Comparison of ENCODE assay signal across 29 cellular contexts in genomic region chr1:34768856-34769255, GRCh38. TPM values are rescaled to one million over a fixed set of nuclear protein-coding genes. Genes with fewer than 3 reads are reported as not detected.
DNase-seq lines count a peak whose midpoint lies in the region; ATAC-seq, FAIRE-seq and TF ChIP-seq lines count a peak whose summit lies in the region.
"Had no signal": no experiment of that assay in that cellular context is flagged by ENCODE, and none has a peak within 500 bp of the region (broad histone marks: within the 10 kb centered on the region; RNA-seq: fewer than 3 reads in every experiment).

No MANE protein-coding gene starts in this region.

- H3K4me1 ChIP-seq in K562 (replicated peaks in 1 of 2; ENCODE audit: control insufficient read depth in 2 of 2, insufficient read depth in 2 of 2, low read length in 2 of 2), result no peaks in the 10 kb centered on the region
- H3K4me1 ChIP-seq in keratinocyte (ENCODE audit: control insufficient read depth, extremely low read depth, insufficient read depth, low read length), result peaks cover 31% of the 10 kb centered on the region
- no peaks in the 10 kb centered on the region for H3K4me1 ChIP-seq in stomach
- H3K4me1 ChIP-seq: BE2C; BLaER1 treated with 17β-estradiol and CSF1 and Interleukin-3, amounts not matched to agents 10 nM and 100 nM had no signal

- H3K4me2 ChIP-seq in K562 (ENCODE audit: insufficient read depth, low read length), result no peak overlapping the region
- H3K4me2 ChIP-seq in keratinocyte (ENCODE audit: control insufficient read depth, extremely low read depth, insufficient read depth, low read depth, low read length), result peak overlapping the region; percentile 10
- H3K4me2 ChIP-seq: A549; BLaER1 treated with 17β-estradiol and CSF1 and Interleukin-3, amounts not matched to agents 10 nM and 100 nM had no signal

- ATAC-seq in K562 (no peak), HG02884 (IDR thresholded peaks at IDR 0.05; ENCODE audit: unreplicated experiment) (no peak)
- ATAC-seq: A549, HCT116 had no signal

- dilution Hi-C loops in keratinocyte (cut with MboI; ENCODE audit: extremely low pct_ligation_motif_present, low sequenced_read_pairs), result no loop called here

- H3K79me2 ChIP-seq in K562 (ENCODE audit: control insufficient read depth, insufficient read depth, low read length) (no peaks in the 10 kb centered on the region), keratinocyte (ENCODE audit: control insufficient read depth, insufficient read depth, low read length) (peaks cover 4% of the 10 kb centered on the region)

- no peaks in the 10 kb centered on the region for H3K36me3 ChIP-seq in K562 (ENCODE audit: control insufficient read depth, insufficient read depth, low read length)
- H3K36me3 ChIP-seq in keratinocyte (ENCODE audit: control insufficient read depth in 2 of 2, extremely low read depth in 1 of 2, insufficient read depth in 2 of 2, low read length in 2 of 2), result peaks cover 0 to 10% of the 10 kb centered on the region in 2 experiments
- H3K36me3 ChIP-seq in stomach, result no peaks in the 10 kb centered on the region
- H3K36me3 ChIP-seq: BE2C; BLaER1 treated with 17β-estradiol and CSF1 and Interleukin-3, amounts not matched to agents 10 nM and 100 nM had no signal

- TF ChIP-seq CTCF in K562 (IDR thresholded peaks at IDR 0.05 in 2 of 3, conservative IDR thresholded peaks at IDR 0.05 in 1 of 3; ENCODE audit: insufficient read depth in 2 of 3, low read depth in 1 of 3, low read length in 3 of 3) (no peak), keratinocyte (optimal IDR thresholded peaks at IDR 0.05 in 1 of 3, IDR thresholded peaks at IDR 0.05 in 1 of 3, conservative IDR thresholded peaks at IDR 0.05 in 1 of 3; ENCODE audit: extremely low read depth in 1 of 3, insufficient read depth in 2 of 3, low read length in 3 of 3) (no peak), stomach (IDR thresholded peaks at IDR 0.05) (no peak)

- H3K27me3 ChIP-seq in K562 (ENCODE audit: control insufficient read depth in 2 of 2, insufficient read depth in 2 of 2, low read length in 2 of 2) (peaks cover 20 to 23% of the 10 kb centered on the region in 2 experiments), keratinocyte (ENCODE audit: control insufficient read depth, extremely low read depth, insufficient read depth, low read length) (no peaks in the 10 kb centered on the region), stomach (peaks cover 0 to 10% (median 0%) of the 10 kb centered on the region in 3 donors)
- H3K27me3 ChIP-seq: BE2C; BLaER1 treated with 17β-estradiol and CSF1 and Interleukin-3, amounts not matched to agents 10 nM and 100 nM had no signal

- H3K9ac ChIP-seq in K562 (ENCODE audit: insufficient read depth in 1 of 2, low read depth in 2 of 2, low read length in 2 of 2), result no peak overlapping the region
- H3K9ac ChIP-seq in keratinocyte (ENCODE audit: control insufficient read depth, extremely low read depth, insufficient read depth, low read length), result no peak overlapping the region
- H3K9ac ChIP-seq: BLaER1 treated with 17β-estradiol and CSF1 and Interleukin-3, amounts not matched to agents 10 nM and 100 nM had no signal

- H2AFZ ChIP-seq in K562 (ENCODE audit: low read depth, low read length) (no peak overlapping the region), keratinocyte (ENCODE audit: control insufficient read depth, low read length) (no peak overlapping the region)

- BruUV-seq in K562 (replicated peaks; lab: Mats Ljungman, UMichigan), result no TSS peak

- WGBS in K562 (ENCODE audit: insufficient coverage, low coverage, missing lambda C conversion rate), result 0% methylated on average over 3 of the region's 3 CpGs
- WGBS in stomach, 5 donors, result 76 to 84% (median 80%) methylated on average over 3 of the region's 3 CpGs

- TF ChIP-seq POLR2A in K562 (conservative IDR thresholded peaks at IDR 0.05) (no peak), stomach (IDR thresholded peaks at IDR 0.05) (no peak)

- H3K9me1 ChIP-seq in K562 (ENCODE audit: control insufficient read depth, insufficient read depth, low read length) (no peaks in the 10 kb centered on the region), keratinocyte (ENCODE audit: control insufficient read depth, extremely low read depth, insufficient read depth, low read length) (no peaks in the 10 kb centered on the region)

- CTCF ChIA-PET in K562 (lab: Yijun Ruan, JAX; ENCODE audit: low intra/inter-chr PET ratio) (no interaction called here), HEK293T (lab: Yijun Ruan, JAX) (no interaction called here)

- TF ChIP-seq EP300 in K562 (IDR thresholded peaks at IDR 0.05; ENCODE audit: low read length), result no peak
- TF ChIP-seq EP300 in stomach (IDR thresholded peaks at IDR 0.05), result no peak

- POLR2A ChIA-PET in K562 (lab: Yijun Ruan, JAX) (no interaction called here), HEK293T (lab: Yijun Ruan, JAX) (no interaction called here)

- in situ Hi-C loops in K562 (cut with MboI), result no loop called here

- H3K4me3 ChIP-seq in K562 (no peak overlapping the region), keratinocyte (ENCODE audit: control insufficient read depth in 2 of 3, extremely low read depth in 1 of 3, insufficient read depth in 2 of 3, low read depth in 1 of 3, low read length in 3 of 3) (no peak overlapping the region), stomach (no peak overlapping the region)
- H3K4me3 ChIP-seq: A549; BLaER1 treated with 17β-estradiol and CSF1 and Interleukin-3, amounts not matched to agents 10 nM and 100 nM had no signal

- TF ChIP-seq RAD21 in K562 (CRISPR knock-in tag; conservative IDR thresholded peaks at IDR 0.05 in 1 of 2, IDR thresholded peaks at IDR 0.05 in 1 of 2), result no peak

- H3K27ac ChIP-seq in K562 (ENCODE audit: extremely low read depth, low read depth, low read length) (no peak overlapping the region), keratinocyte (ENCODE audit: control insufficient read depth, insufficient read depth, low read length) (no peak overlapping the region), stomach (no peak overlapping the region)
- H3K27ac ChIP-seq: A549; BLaER1 treated with 17β-estradiol and CSF1 and Interleukin-3, amounts not matched to agents 10 nM and 100 nM had no signal

- intact Hi-C loops in K562 (cut with micrococcal nuclease) (no loop called here), stomach (cut with DNase I; ENCODE audit: low total_unique reads) (no loop called here)

- H3K9me3 ChIP-seq in K562 (replicated peaks; ENCODE audit: control insufficient read depth, insufficient read depth, low read depth, low read length), result no peaks in the 10 kb centered on the region
- H3K9me3 ChIP-seq in keratinocyte (ENCODE audit: control insufficient read depth, low read depth, low read length), result no peaks in the 10 kb centered on the region
- no peaks in the 10 kb centered on the region for H3K9me3 ChIP-seq in stomach
- H3K9me3 ChIP-seq: A549; BE2C; BLaER1 treated with 17β-estradiol and CSF1 and Interleukin-3, amounts not matched to agents 10 nM and 100 nM had no signal

- H4K20me1 ChIP-seq in K562 (replicated peaks; ENCODE audit: control insufficient read depth, insufficient read depth, low read length) (no peaks in the 10 kb centered on the region), keratinocyte (ENCODE audit: control insufficient read depth, extremely low read depth, insufficient read depth, low read length) (no peaks in the 10 kb centered on the region)
- H4K20me1 ChIP-seq: BLaER1 treated with 17β-estradiol and CSF1 and Interleukin-3, amounts not matched to agents 10 nM and 100 nM had no signal

- peak; percentile 37 for FAIRE-seq in K562 (lab: Jason Lieb, UNC)
- peak; percentile 20 for FAIRE-seq in keratinocyte (lab: Jason Lieb, UNC)
- FAIRE-seq: A549, GM12891, GM18507, H1 had no signal

- DNase-seq in COLO829 (ENCODE audit: low spot score) (peak; percentile 11), HT1080 (ENCODE audit: low read depth) (peak; percentile 14), K562 (ENCODE audit: extremely low read depth in 1 of 4, low spot score in 3 of 4) (no peak), keratinocyte (ENCODE audit: low read depth, low spot score) (no peak), HEK293T (ENCODE audit: extremely low spot score) (no peak), stomach (no peak)
- DNase-seq: 8988T; ACHN; AML-193; BE2C; Calu3; CD4-positive, alpha-beta T cell; CD8-positive, alpha-beta memory T cell; COR-L47; DMS53; DMS79 treated with DMSO at 0.1 percent for 48 hours; GF-D8; H9; HFFc6 had no signal

RNA-seq across cellular contexts. Expression of gene GJB4, which starts 9.3 kb away (rescaled TPM):
- not detected in 2 replicates for total RNA-seq in HT1080 (2014; rRNA removed; shearing (Covaris generic))
- 0.05 TPM in 1 of 2 replicates, not detected in the other for polyA plus RNA-seq in HT1080 (2015; cell fraction: cytosol; rRNA removed)
- not detected in 2 replicates for polyA plus RNA-seq in HT1080 (2015; cell fraction: nucleus; rRNA removed)
- not detected in 2 replicates for total RNA-seq in K562 (2011; cell fraction: chromatin; rRNA removed; ENCODE audit: low replicate concordance)
- not detected in 2 replicates for total RNA-seq in K562 (2011; cell fraction: nucleolus; rRNA removed)
- not detected in 2 replicates for total RNA-seq in K562 (2011; cell fraction: nucleoplasm; rRNA removed)
- total RNA-seq in K562 (2014; rRNA removed) (not detected in 2 replicates), K562 (2014; rRNA removed; fragmentation: Illumina TruSeq; extraction: Trizol) (not detected in 2 replicates), K562 (2015; rRNA removed; fragmentation: Illumina TruSeq; extraction: Trizol) (not detected in 2 replicates), K562 (2021) (not detected in 2 replicates), stomach (under 1 TPM in 1 of 5 donors, not detected in 4; 0.18 TPM)
- polyA plus RNA-seq in K562 (2011; rRNA removed) (0.03 TPM in 1 of 2 replicates, not detected in the other), K562 (2014; fragmentation: Illumina TruSeq; extraction: Trizol) (not detected in 2 replicates), K562 (2014; fragmentation: Nextera tagmentation; extraction: Ambion mirVana) (not detected), K562 (2014; rRNA removed) (not detected in 2 replicates), keratinocyte (18.1 to 27.2 TPM (median 25.4 TPM) in 3 replicates), stomach (1 to 10 TPM in 1 of 3 donors, under 1 TPM in 1, not detected in 1; 0.06 to 1.2 TPM)
- not detected in 2 replicates for polyA plus RNA-seq in K562 (2011; cell fraction: cytosol; rRNA removed)
- not detected in 2 replicates for polyA plus RNA-seq in K562 (2011; cell fraction: nucleus; rRNA removed)
- polyA plus RNA-seq in K562 (2012), result 0.03 TPM in 1 of 2 replicates, not detected in the other
- not detected in 2 replicates for polyA minus RNA-seq in K562 (2011; rRNA and poly(A)+ RNA removed)
- polyA minus RNA-seq in K562 (2011; cell fraction: cytosol; rRNA and poly(A)+ RNA removed), result not detected in 2 replicates
- polyA minus RNA-seq in K562 (2011; cell fraction: nucleus; rRNA and poly(A)+ RNA removed), result not detected in 2 replicates
- 6.6 TPM for polyA plus RNA-seq in keratinocyte (2011; ENCODE audit: low read depth)
- polyA plus RNA-seq in keratinocyte (2011; cell fraction: cytosol; rRNA removed), result 11.9 and 13.7 TPM in 2 replicates
- 34.7 and 41.3 TPM in 2 replicates for polyA plus RNA-seq in keratinocyte (2011; cell fraction: nucleus; rRNA removed)
- polyA plus RNA-seq in keratinocyte (2012; ENCODE audit: low replicate concordance), result 17.8 and 33.7 TPM in 2 replicates
- 34.8 to 46.1 TPM (median 37.2 TPM) in 3 replicates for polyA minus RNA-seq in keratinocyte
- 26.5 TPM for polyA minus RNA-seq in keratinocyte (2011; cell fraction: cytosol; rRNA and poly(A)+ RNA removed)
- polyA minus RNA-seq in keratinocyte (2011; cell fraction: nucleus; rRNA and poly(A)+ RNA removed), result 27.1 and 35.7 TPM in 2 replicates
- total RNA-seq: CD4-positive, alpha-beta T cell; CD8-positive, alpha-beta memory T cell; G401; H9; HFFc6 had no signal
- polyA plus RNA-seq: A549; CD14-positive monocyte; CD8-positive, alpha-beta memory T cell had no signal

RNA-seq across cellular contexts. Expression of gene GJB3, which starts 12.2 kb away (rescaled TPM):
- total RNA-seq in HT1080 (2014; rRNA removed; shearing (Covaris generic)), result not detected in 2 replicates
- 0.03 and 0.09 TPM in 2 replicates for polyA plus RNA-seq in HT1080 (2015; cell fraction: cytosol; rRNA removed)
- not detected in 2 replicates for polyA plus RNA-seq in HT1080 (2015; cell fraction: nucleus; rRNA removed)
- total RNA-seq in K562 (2011; cell fraction: chromatin; rRNA removed; ENCODE audit: low replicate concordance), result not detected in 2 replicates
- total RNA-seq in K562 (2011; cell fraction: nucleolus; rRNA removed), result not detected in 2 replicates
- total RNA-seq in K562 (2011; cell fraction: nucleoplasm; rRNA removed), result not detected in 2 replicates
- not detected in 2 replicates for total RNA-seq in K562 (2014; rRNA removed)
- total RNA-seq in K562 (2014; rRNA removed; fragmentation: Illumina TruSeq; extraction: Trizol), result not detected in 2 replicates
- total RNA-seq in K562 (2015; rRNA removed; fragmentation: Illumina TruSeq; extraction: Trizol), result not detected in 2 replicates
- total RNA-seq in K562 (2021), result not detected in 2 replicates
- polyA plus RNA-seq in K562 (2011; rRNA removed), result not detected in 2 replicates
- not detected in 2 replicates for polyA plus RNA-seq in K562 (2011; cell fraction: cytosol; rRNA removed)
- polyA plus RNA-seq in K562 (2011; cell fraction: nucleus; rRNA removed), result not detected in 2 replicates
- 0.10 TPM in 1 of 2 replicates, not detected in the other for polyA plus RNA-seq in K562 (2012)
- not detected in 2 replicates for polyA plus RNA-seq in K562 (2014; fragmentation: Illumina TruSeq; extraction: Trizol)
- not detected for polyA plus RNA-seq in K562 (2014; fragmentation: Nextera tagmentation; extraction: Ambion mirVana)
- not detected in 2 replicates for polyA plus RNA-seq in K562 (2014; rRNA removed)
- polyA minus RNA-seq in K562 (2011; rRNA and poly(A)+ RNA removed), result not detected in 2 replicates
- not detected in 2 replicates for polyA minus RNA-seq in K562 (2011; cell fraction: cytosol; rRNA and poly(A)+ RNA removed)
- polyA minus RNA-seq in K562 (2011; cell fraction: nucleus; rRNA and poly(A)+ RNA removed), result not detected in 2 replicates
- 133 to 176 TPM (median 163 TPM) in 3 replicates for polyA plus RNA-seq in keratinocyte
- polyA plus RNA-seq in keratinocyte (2011; ENCODE audit: low read depth), result 134 TPM
- 117 and 171 TPM in 2 replicates for polyA plus RNA-seq in keratinocyte (2011; cell fraction: cytosol; rRNA removed)
- 99.3 and 146 TPM in 2 replicates for polyA plus RNA-seq in keratinocyte (2011; cell fraction: nucleus; rRNA removed)
- polyA plus RNA-seq in keratinocyte (2012; ENCODE audit: low replicate concordance), result 162 and 186 TPM in 2 replicates
- polyA minus RNA-seq in keratinocyte, result 148 to 240 TPM (median 157 TPM) in 3 replicates
- polyA minus RNA-seq in keratinocyte (2011; cell fraction: cytosol; rRNA and poly(A)+ RNA removed), result 182 TPM
- polyA minus RNA-seq in keratinocyte (2011; cell fraction: nucleus; rRNA and poly(A)+ RNA removed), result 86.3 and 93.4 TPM in 2 replicates
- total RNA-seq in stomach, result 1 to 10 TPM in 3 of 5 donors, under 1 TPM in 1, not detected in 1; 0.58 to 2.8 (median 1.8) TPM
- polyA plus RNA-seq in stomach, result 10 to 100 TPM in 1 of 3 donors, 1 to 10 TPM in 2; 1.8 to 32.3 (median 3.1) TPM
- total RNA-seq: CD4-positive, alpha-beta T cell; CD8-positive, alpha-beta memory T cell; Daoy; G401 had no signal
- polyA plus RNA-seq: CD14-positive monocyte; CD8-positive, alpha-beta memory T cell had no signal

RNA-seq across cellular contexts. Expression of gene GJB5, which starts 14.0 kb away (rescaled TPM):
- total RNA-seq in HT1080 (2014; rRNA removed; shearing (Covaris generic)), result not detected in 2 replicates
- 0.07 TPM in 1 of 2 replicates, not detected in the other for polyA plus RNA-seq in HT1080 (2015; cell fraction: cytosol; rRNA removed)
- polyA plus RNA-seq in HT1080 (2015; cell fraction: nucleus; rRNA removed), result 0.09 TPM in 1 of 2 replicates, not detected in the other
- total RNA-seq in K562 (2011; cell fraction: chromatin; rRNA removed; ENCODE audit: low replicate concordance), result not detected in 2 replicates
- not detected in 2 replicates for total RNA-seq in K562 (2011; cell fraction: nucleolus; rRNA removed)
- not detected in 2 replicates for total RNA-seq in K562 (2011; cell fraction: nucleoplasm; rRNA removed)
- total RNA-seq in K562 (2014; rRNA removed), result not detected in 2 replicates
- not detected in 2 replicates for total RNA-seq in K562 (2014; rRNA removed; fragmentation: Illumina TruSeq; extraction: Trizol)
- not detected in 2 replicates for total RNA-seq in K562 (2015; rRNA removed; fragmentation: Illumina TruSeq; extraction: Trizol)
- not detected in 2 replicates for total RNA-seq in K562 (2021)
- polyA plus RNA-seq in K562 (2011; rRNA removed), result not detected in 2 replicates
- polyA plus RNA-seq in K562 (2011; cell fraction: cytosol; rRNA removed), result 0.07 TPM in 1 of 2 replicates, not detected in the other
- not detected in 2 replicates for polyA plus RNA-seq in K562 (2011; cell fraction: nucleus; rRNA removed)
- polyA plus RNA-seq in K562 (2012), result 0.10 and 0.39 TPM in 2 replicates
- not detected in 2 replicates for polyA plus RNA-seq in K562 (2014; fragmentation: Illumina TruSeq; extraction: Trizol)
- polyA plus RNA-seq in K562 (2014; fragmentation: Nextera tagmentation; extraction: Ambion mirVana), result under 1 TPM in 1 of 2 experiments, not detected in 1; 0.04 TPM
- polyA plus RNA-seq in K562 (2014; rRNA removed), result not detected in 2 replicates
- polyA minus RNA-seq in K562 (2011; rRNA and poly(A)+ RNA removed), result not detected in 2 replicates
- not detected in 2 replicates for polyA minus RNA-seq in K562 (2011; cell fraction: cytosol; rRNA and poly(A)+ RNA removed)
- not detected in 2 replicates for polyA minus RNA-seq in K562 (2011; cell fraction: nucleus; rRNA and poly(A)+ RNA removed)
- 169 to 244 TPM (median 235 TPM) in 3 replicates for polyA plus RNA-seq in keratinocyte
- polyA plus RNA-seq in keratinocyte (2011; ENCODE audit: low read depth), result 16.9 TPM
- 184 and 225 TPM in 2 replicates for polyA plus RNA-seq in keratinocyte (2011; cell fraction: cytosol; rRNA removed)
- polyA plus RNA-seq in keratinocyte (2011; cell fraction: nucleus; rRNA removed), result 188 and 240 TPM in 2 replicates
- polyA plus RNA-seq in keratinocyte (2012; ENCODE audit: low replicate concordance), result 127 and 143 TPM in 2 replicates
- 168 to 267 TPM (median 240 TPM) in 3 replicates for polyA minus RNA-seq in keratinocyte
- polyA minus RNA-seq in keratinocyte (2011; cell fraction: cytosol; rRNA and poly(A)+ RNA removed), result 121 TPM
- 61.0 and 79.7 TPM in 2 replicates for polyA minus RNA-seq in keratinocyte (2011; cell fraction: nucleus; rRNA and poly(A)+ RNA removed)
- total RNA-seq in stomach, result under 1 TPM in 1 of 5 donors, not detected in 4; 0.37 TPM
- polyA plus RNA-seq in stomach, result 10 to 100 TPM in 1 of 3 donors, not detected in 2; 23.9 TPM
- total RNA-seq: CD4-positive, alpha-beta T cell; CD8-positive, alpha-beta memory T cell; Daoy had no signal
- polyA plus RNA-seq: CD8-positive, alpha-beta memory T cell had no signal

RNA-seq across cellular contexts. Expression of gene GJA4, which starts 23.9 kb away (rescaled TPM):
- total RNA-seq in HT1080 (2014; rRNA removed; shearing (Covaris generic)), result not detected in 2 replicates
- not detected in 2 replicates for polyA plus RNA-seq in HT1080 (2015; cell fraction: cytosol; rRNA removed)
- polyA plus RNA-seq in HT1080 (2015; cell fraction: nucleus; rRNA removed), result not detected in 2 replicates
- 0.23 TPM in 1 of 2 replicates, not detected in the other for total RNA-seq in K562 (2011; cell fraction: chromatin; rRNA removed; ENCODE audit: low replicate concordance)
- total RNA-seq in K562 (2011; cell fraction: nucleolus; rRNA removed), result 0.39 and 0.50 TPM in 2 replicates
- 0.37 TPM in 1 of 2 replicates, not detected in the other for total RNA-seq in K562 (2011; cell fraction: nucleoplasm; rRNA removed)
- total RNA-seq in K562 (2014; rRNA removed) (0.08 TPM in 1 of 2 replicates, not detected in the other), K562 (2014; rRNA removed; fragmentation: Illumina TruSeq; extraction: Trizol) (not detected in 2 replicates), K562 (2015; rRNA removed; fragmentation: Illumina TruSeq; extraction: Trizol) (not detected in 2 replicates), K562 (2021) (0.16 TPM in 1 of 2 replicates, not detected in the other), stomach (1 to 10 TPM in 3 of 5 donors, not detected in 2; 1.7 to 4.8 (median 2.3) TPM)
- polyA plus RNA-seq in K562 (2011; rRNA removed) (0.05 and 0.24 TPM in 2 replicates), K562 (2014; fragmentation: Illumina TruSeq; extraction: Trizol) (0.10 TPM in 1 of 2 replicates, not detected in the other), K562 (2014; fragmentation: Nextera tagmentation; extraction: Ambion mirVana) (not detected), K562 (2014; rRNA removed) (not detected in 2 replicates), keratinocyte (0.10 to 0.22 TPM in 2 of 3 replicates, not detected in the other), stomach (1 to 10 TPM; 2.2 to 2.9 (median 2.6) TPM)
- 0.03 and 1.1 TPM in 2 replicates for polyA plus RNA-seq in K562 (2011; cell fraction: cytosol; rRNA removed)
- 0.07 and 0.82 TPM in 2 replicates for polyA plus RNA-seq in K562 (2011; cell fraction: nucleus; rRNA removed)
- 0.08 and 0.09 TPM in 2 replicates for polyA plus RNA-seq in K562 (2012)
- polyA minus RNA-seq in K562 (2011; rRNA and poly(A)+ RNA removed), result 0.28 TPM in 1 of 2 replicates, not detected in the other
- 0.57 TPM in 1 of 2 replicates, not detected in the other for polyA minus RNA-seq in K562 (2011; cell fraction: cytosol; rRNA and poly(A)+ RNA removed)
- polyA minus RNA-seq in K562 (2011; cell fraction: nucleus; rRNA and poly(A)+ RNA removed), result 0.27 TPM in 1 of 2 replicates, not detected in the other
- not detected for polyA plus RNA-seq in keratinocyte (2011; ENCODE audit: low read depth)
- 0.06 TPM in 1 of 2 replicates, not detected in the other for polyA plus RNA-seq in keratinocyte (2011; cell fraction: cytosol; rRNA removed)
- 0.11 TPM in 1 of 2 replicates, not detected in the other for polyA plus RNA-seq in keratinocyte (2011; cell fraction: nucleus; rRNA removed)
- polyA plus RNA-seq in keratinocyte (2012; ENCODE audit: low replicate concordance), result 0.10 and 0.41 TPM in 2 replicates
- polyA minus RNA-seq in keratinocyte, result 0.52 TPM in 1 of 3 replicates, not detected in the others
- polyA minus RNA-seq in keratinocyte (2011; cell fraction: cytosol; rRNA and poly(A)+ RNA removed), result not detected
- not detected in 2 replicates for polyA minus RNA-seq in keratinocyte (2011; cell fraction: nucleus; rRNA and poly(A)+ RNA removed)
- total RNA-seq: Calu3; CD4-positive, alpha-beta T cell; CD8-positive, alpha-beta memory T cell; Daoy; G401; HFFc6 had no signal
- polyA plus RNA-seq: A549; CD14-positive monocyte; CD8-positive, alpha-beta memory T cell had no signal

Comparison
In these comparisons a context has a peak if more than half of its experiments do, and no peak if none do; other contexts are left out.
1. DNase-seq: peak in COLO829 (single experiment) and HT1080 (single experiment); none in K562 (0 of 4), keratinocyte (single experiment), HEK293T (single experiment) and stomach (single experiment).